17 cellular contexts compared by ENCODE assay signal in the genomic region with DNA sequence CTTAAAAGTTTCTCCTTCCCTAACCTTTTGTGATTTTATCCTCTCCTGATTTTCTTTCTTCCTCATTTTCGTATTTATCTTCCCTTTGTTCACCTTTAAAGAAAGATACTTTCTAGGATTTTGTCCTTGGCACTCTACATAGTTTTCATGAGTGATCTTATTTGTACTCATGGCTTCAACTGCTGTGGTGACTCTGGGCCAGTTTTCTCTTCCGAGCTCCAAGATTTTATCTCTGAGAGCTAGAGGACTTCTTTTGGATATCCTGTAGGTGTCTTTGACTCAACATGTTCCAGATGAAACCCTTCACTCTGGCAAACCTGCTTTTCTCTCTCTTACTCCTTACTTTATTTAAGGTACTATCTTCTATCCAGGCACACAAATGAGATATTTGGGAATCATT. TPM values are rescaled to one million over a fixed set of nuclear protein-coding genes. Genes with fewer than 3 reads are reported as not detected.
DNase-seq lines count a peak whose midpoint lies in the region; ATAC-seq and TF ChIP-seq lines count a peak whose summit lies in the region.
"Had no signal": no experiment of that assay in that cellular context is flagged by ENCODE, and none has a peak within 500 bp of the region (broad histone marks: within the 10 kb centered on the region; RNA-seq: fewer than 3 reads in every experiment).

No MANE protein-coding gene starts in this region.

- 90% methylated on average over 2 of the region's 2 CpGs for WGBS in HUES64

- H3K9ac ChIP-seq in BLaER1, result peak overlapping the region; percentile 17; the same call in 1 of the 2 replicates
- no peak overlapping the region for H3K9ac ChIP-seq in HUES64 (ENCODE audit: low read depth, low read length)

- H3K9me3 Mint-ChIP-seq in endothelial cell (ENCODE audit: unreplicated experiment) (no peaks in the 10 kb centered on the region), osteocyte (ENCODE audit: unreplicated experiment) (no peaks in the 10 kb centered on the region)
- no peaks in the 10 kb centered on the region for H3K9me3 Mint-ChIP-seq in activated T-helper 2 cell treated with anti-CD3 and anti-CD28 coated beads, Interferon-gamma antibody, Interleukin-2, Interleukin-4, amounts not matched to agents 10 μg/mL and 5 μg/mL and 100 μg/mL, durations not matched to agents 14 hours and 24 hours and 36 hours

- H3K27ac Mint-ChIP-seq in endothelial cell (ENCODE audit: unreplicated experiment), result peak overlapping the region; percentile 86
- H3K27ac Mint-ChIP-seq in osteocyte (ENCODE audit: unreplicated experiment), result peak overlapping the region; percentile 13
- H3K27ac Mint-ChIP-seq in activated T-helper 2 cell treated with anti-CD3 and anti-CD28 coated beads, Interferon-gamma antibody, Interleukin-2, Interleukin-4, amounts not matched to agents 10 μg/mL and 5 μg/mL and 100 μg/mL, durations not matched to agents 14 hours and 24 hours and 36 hours, result no peak overlapping the region
- H3K27ac Mint-ChIP-seq: CD4-positive, CD25-positive, alpha-beta regulatory T cell had no signal

- H3K4me1 Mint-ChIP-seq in endothelial cell (ENCODE audit: unreplicated experiment), result peaks cover 72% of the 10 kb centered on the region
- peaks cover 68% of the 10 kb centered on the region for H3K4me1 Mint-ChIP-seq in osteocyte (ENCODE audit: unreplicated experiment)
- H3K4me1 Mint-ChIP-seq in activated T-helper 2 cell treated with anti-CD3 and anti-CD28 coated beads, Interferon-gamma antibody, Interleukin-2, Interleukin-4, amounts not matched to agents 10 μg/mL and 5 μg/mL and 100 μg/mL, durations not matched to agents 14 hours and 24 hours and 36 hours (ENCODE audit: low read depth), result peaks cover 9% of the 10 kb centered on the region

- no peak for ATAC-seq in HG02623 (IDR thresholded peaks at IDR 0.05; ENCODE audit: unreplicated experiment)
- ATAC-seq: A549, GM12878 had no signal

- DNase-seq in endothelial cell (ENCODE audit: low spot score) (no peak), osteocyte (ENCODE audit: extremely low spot score, unreplicated experiment) (no peak), NCI-H446 (lab: John Stamatoyannopoulos, UW) (no peak), Peyer's patch (no peak)
- DNase-seq in activated T-helper 2 cell treated with anti-CD3 and anti-CD28 coated beads, Interferon-gamma antibody, Interleukin-2, Interleukin-4, amounts not matched to agents 10 μg/mL and 5 μg/mL and 100 μg/mL, durations not matched to agents 14 hours and 24 hours and 36 hours (ENCODE audit: low spot score), result no peak
- DNase-seq: CD4-positive, CD25-positive, alpha-beta regulatory T cell; Kasumi-1; NCI-H1436 treated with DMSO at 0.1 percent for 48 hours; NCI-H2081; NCI-H526 treated with DMSO at 0.1 percent for 48 hours; NK-92 treated with Interleukin-12 subunit alpha and Interleukin-12 subunit beta, amount 100 ng/mL, for 24 hours; OCI-M1 had no signal

- H3K4me3 ChIP-seq in BLaER1 (no peak overlapping the region; the same call in 1 of the 2 replicates), HUES64 (ENCODE audit: low read length) (no peak overlapping the region), Peyer's patch (no peak overlapping the region)
- H3K4me3 ChIP-seq: A549, GM12878 had no signal

- peak overlapping the region; percentile 74 for H3K4me2 ChIP-seq in BLaER1
- H3K4me2 ChIP-seq: A549 had no signal

- H3K27ac ChIP-seq in BLaER1 (peak overlapping the region; percentile 50), HUES64 (ENCODE audit: low read depth, low read length) (peak overlapping the region; percentile 26; the same call in 1 of the 2 replicates), Peyer's patch (no peak overlapping the region)
- H3K27ac ChIP-seq: A549 had no signal

- intact Hi-C loops in activated T-helper 2 cell treated with anti-CD3 and anti-CD28 coated beads, Interferon-gamma antibody, Interleukin-2, Interleukin-4, amounts not matched to agents 10 μg/mL and 5 μg/mL and 100 μg/mL, durations not matched to agents 14 hours and 24 hours and 36 hours (cut with micrococcal nuclease), result no loop called here

- H4K20me1 ChIP-seq in BLaER1, result peaks cover 31% of the 10 kb centered on the region; the same call in 1 of the 2 replicates

- peaks cover 87% of the 10 kb centered on the region for H3K4me1 ChIP-seq in BLaER1
- peaks cover 71% of the 10 kb centered on the region for H3K4me1 ChIP-seq in HUES64 (ENCODE audit: insufficient read depth, low read length)
- peaks cover 0 to 19% (median 0%) of the 10 kb centered on the region in 4 donors for H3K4me1 ChIP-seq in Peyer's patch

- H3K27me3 Mint-ChIP-seq in endothelial cell (ENCODE audit: unreplicated experiment) (peaks cover 9% of the 10 kb centered on the region), osteocyte (ENCODE audit: unreplicated experiment) (no peaks in the 10 kb centered on the region)
- peaks cover 39% of the 10 kb centered on the region for H3K27me3 Mint-ChIP-seq in activated T-helper 2 cell treated with anti-CD3 and anti-CD28 coated beads, Interferon-gamma antibody, Interleukin-2, Interleukin-4, amounts not matched to agents 10 μg/mL and 5 μg/mL and 100 μg/mL, durations not matched to agents 14 hours and 24 hours and 36 hours (ENCODE audit: low read depth)

- TF ChIP-seq POLR2A in Peyer's patch (IDR thresholded peaks at IDR 0.05), result no peak

- H3K27me3 ChIP-seq in BLaER1 (no peaks in the 10 kb centered on the region), HUES64 (ENCODE audit: insufficient read depth, low read length) (no peaks in the 10 kb centered on the region), Peyer's patch (no peaks in the 10 kb centered on the region)

- H3K9me3 ChIP-seq in BLaER1, result no peaks in the 10 kb centered on the region; the same call in 1 of the 2 replicates
- no peaks in the 10 kb centered on the region for H3K9me3 ChIP-seq in HUES64 (ENCODE audit: insufficient read depth, low read depth, low read length)
- H3K9me3 ChIP-seq in Peyer's patch, result no peaks in the 10 kb centered on the region
- H3K9me3 ChIP-seq: A549 had no signal

- H3K36me3 ChIP-seq in BLaER1, result no peaks in the 10 kb centered on the region
- H3K36me3 ChIP-seq in HUES64 (ENCODE audit: insufficient read depth, low read length), result peaks cover 6% of the 10 kb centered on the region
- no peaks in the 10 kb centered on the region for H3K36me3 ChIP-seq in Peyer's patch

- TF ChIP-seq CTCF in endothelial cell (IDR thresholded peaks at IDR 0.05; ENCODE audit: unreplicated experiment) (no peak), osteocyte (IDR thresholded peaks at IDR 0.05) (no peak), Peyer's patch (IDR thresholded peaks at IDR 0.05) (no peak)

- H3K36me3 Mint-ChIP-seq in endothelial cell (ENCODE audit: low read depth, unreplicated experiment), result peaks cover 10% of the 10 kb centered on the region
- H3K36me3 Mint-ChIP-seq in osteocyte (ENCODE audit: unreplicated experiment), result peaks cover 20% of the 10 kb centered on the region
- no peaks in the 10 kb centered on the region for H3K36me3 Mint-ChIP-seq in activated T-helper 2 cell treated with anti-CD3 and anti-CD28 coated beads, Interferon-gamma antibody, Interleukin-2, Interleukin-4, amounts not matched to agents 10 μg/mL and 5 μg/mL and 100 μg/mL, durations not matched to agents 14 hours and 24 hours and 36 hours (ENCODE audit: low read depth)

- no peak overlapping the region for H3K4me3 Mint-ChIP-seq in endothelial cell (ENCODE audit: unreplicated experiment)
- no peak overlapping the region for H3K4me3 Mint-ChIP-seq in osteocyte (ENCODE audit: unreplicated experiment)
- no peak overlapping the region for H3K4me3 Mint-ChIP-seq in activated T-helper 2 cell treated with anti-CD3 and anti-CD28 coated beads, Interferon-gamma antibody, Interleukin-2, Interleukin-4, amounts not matched to agents 10 μg/mL and 5 μg/mL and 100 μg/mL, durations not matched to agents 14 hours and 24 hours and 36 hours (ENCODE audit: low read depth)
- H3K4me3 Mint-ChIP-seq: CD4-positive, CD25-positive, alpha-beta regulatory T cell had no signal

RNA-seq across cellular contexts. Expression of gene MACF1, which starts 53.7 kb away (rescaled TPM):
- 76.3 TPM for polyA plus RNA-seq in HUES64 (2013, experiment 1 of 2)
- 81.7 TPM for polyA plus RNA-seq in HUES64 (2013, experiment 2 of 2)
- 511 TPM for total RNA-seq in endothelial cell (ENCODE audit: unreplicated experiment)
- 431 and 452 TPM in 2 replicates for total RNA-seq in osteocyte
- 210 and 212 TPM in 2 replicates for total RNA-seq in activated T-helper 2 cell treated with anti-CD3 and anti-CD28 coated beads, Interferon-gamma antibody, Interleukin-2, Interleukin-4, amounts not matched to agents 10 μg/mL and 5 μg/mL and 100 μg/mL, durations not matched to agents 14 hours and 24 hours and 36 hours
- total RNA-seq in Peyer's patch, result 100 to 1,000 TPM; 187 to 436 (median 261) TPM

Comparison
In these comparisons a context has a peak if more than half of its experiments do, and no peak if none do; other contexts are left out.
1. H3K27ac ChIP-seq: peak in BLaER1 (single experiment) and HUES64 (single experiment); none in Peyer's patch (0 of 4).